22 cellular contexts compared by ENCODE assay signal in the genomic region with DNA sequence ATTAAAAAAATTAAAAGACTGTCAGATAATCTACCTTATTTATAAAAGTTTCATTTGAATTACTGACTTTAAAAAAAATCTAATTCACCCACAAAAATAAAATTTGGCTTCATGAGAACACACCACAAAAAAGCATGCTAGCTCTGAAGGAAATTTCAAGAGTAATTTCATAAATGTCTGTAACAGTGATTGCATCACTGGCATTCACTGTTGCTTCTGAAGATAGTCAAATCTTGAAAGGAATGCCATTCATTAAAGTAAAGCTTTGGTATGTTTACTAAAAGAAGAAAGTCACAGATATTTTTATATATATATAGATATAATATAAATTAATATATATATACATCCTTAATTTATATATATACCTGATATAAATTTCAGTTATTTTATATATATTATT. TPM values are rescaled to one million over a fixed set of nuclear protein-coding genes. Genes with fewer than 3 reads are reported as not detected.
DNase-seq lines count a peak whose midpoint lies in the region; ATAC-seq, FAIRE-seq and TF ChIP-seq lines count a peak whose summit lies in the region.
"Had no signal": no experiment of that assay in that cellular context is flagged by ENCODE, and none has a peak within 500 bp of the region (broad histone marks: within the 10 kb centered on the region; RNA-seq: fewer than 3 reads in every experiment).

No MANE protein-coding gene starts in this region.

- H3K79me2 ChIP-seq in HepG2 (ENCODE audit: insufficient read depth, low read length) = no peaks in the 10 kb centered on the region

- H3K27me3 ChIP-seq in HepG2 (ENCODE audit: control insufficient read depth in 1 of 2, insufficient read depth in 2 of 2, low read length in 2 of 2) = no peaks in the 10 kb centered on the region
- H3K27me3 ChIP-seq in right lobe of liver = no peaks in the 10 kb centered on the region
- H3K27me3 ChIP-seq in adipocyte (replicated peaks; ENCODE audit: control insufficient read depth, insufficient read depth, low read length) = no peaks in the 10 kb centered on the region
- H3K27me3 ChIP-seq: SJSA1 had no signal

- TF ChIP-seq POLR2A in HepG2 (IDR thresholded peaks at IDR 0.05; ENCODE audit: insufficient read depth in 1 of 2, low read depth in 2 of 2, low read length in 2 of 2) = no peak
- TF ChIP-seq POLR2A in right lobe of liver (IDR thresholded peaks at IDR 0.05) = no peak

- in situ Hi-C loops in HepG2 (cut with HindIII; ENCODE audit: extremely low pct_ligation_motif_present, low pct_unique_long_range_greater_than_20kb) = no loop called here

- TF ChIP-seq EP300 in HepG2 (IDR thresholded peaks at IDR 0.05; ENCODE audit: low read depth in 2 of 2, low read length in 2 of 2) (no peak), HepG2 (CRISPR knock-in tag; IDR thresholded peaks at IDR 0.05; ENCODE audit: borderline replicate concordance) (no peak)

- H3K4me1 ChIP-seq in HepG2 (ENCODE audit: insufficient read depth, low read length) (no peaks in the 10 kb centered on the region), right lobe of liver (peaks cover 0 to 20% (median 6%) of the 10 kb centered on the region in 4 donors), adipocyte (ENCODE audit: control insufficient read depth, insufficient read depth, low read length) (peaks cover 18% of the 10 kb centered on the region)
- H3K4me1 ChIP-seq: HAP-1 had no signal

- no peak for TF ChIP-seq RAD21 in HepG2 (CRISPR knock-in tag; IDR thresholded peaks at IDR 0.05)

- intact Hi-C loops in HepG2 (cut with micrococcal nuclease; ENCODE audit: unreplicated experiment) (no loop called here), right lobe of liver (cut with DNase I) (no loop called here)

- H3K9me3 ChIP-seq in HepG2 (ENCODE audit: low read length) (no peaks in the 10 kb centered on the region), right lobe of liver (no peaks in the 10 kb centered on the region), adipocyte (ENCODE audit: control insufficient read depth, low read length) (no peaks in the 10 kb centered on the region)
- H3K9me3 ChIP-seq: HAP-1, SJSA1 had no signal

- H3K4me3 ChIP-seq in HepG2 (replicated peaks in 1 of 3; ENCODE audit: insufficient read depth in 1 of 3, low read depth in 2 of 3, low read length in 3 of 3) (no peak overlapping the region), right lobe of liver (no peak overlapping the region), adipocyte (ENCODE audit: low read length) (no peak overlapping the region), fibroblast of pulmonary artery (replicated peaks; ENCODE audit: low read depth, low read length) (no peak overlapping the region)
- H3K4me3 ChIP-seq: HAP-1, SJSA1 had no signal

- ATAC-seq in HepG2 (no peak), right lobe of liver (no peak), GM18861 (IDR thresholded peaks at IDR 0.05; ENCODE audit: unreplicated experiment) (no peak)
- ATAC-seq: Right ventricle myocardium inferior had no signal

- no TSS peak for BruUV-seq in HepG2 (replicated peaks; lab: Mats Ljungman, UMichigan)

- no peak for FAIRE-seq in HepG2 (lab: Jason Lieb, UNC)

- POLR2A ChIA-PET in HepG2 (lab: Yijun Ruan, JAX) = no interaction called here

- H3K9ac ChIP-seq in HepG2 (ENCODE audit: insufficient read depth, low read depth, low read length) = no peak overlapping the region
- no peak overlapping the region for H3K9ac ChIP-seq in adipocyte (ENCODE audit: low read length)

- H4K20me1 ChIP-seq in HepG2 (ENCODE audit: insufficient read depth, low read length) = no peaks in the 10 kb centered on the region

- CTCF ChIA-PET in HepG2 (lab: Yijun Ruan, JAX; ENCODE audit: low intra/inter-chr PET ratio, low total read pairs) = no interaction called here

- no peak overlapping the region for H3K4me2 ChIP-seq in HepG2 (ENCODE audit: low read depth, low read length)

- H3K27ac ChIP-seq in HepG2 (ENCODE audit: extremely low read length, insufficient read depth, low read length) (no peak overlapping the region), right lobe of liver (no peak overlapping the region)
- H3K27ac ChIP-seq: C4-2B, SJSA1 had no signal

- H3K36me3 ChIP-seq in HepG2 (replicated peaks in 1 of 2; ENCODE audit: control insufficient read depth in 1 of 2, insufficient read depth in 2 of 2, low read length in 2 of 2) = peaks cover 7 to 54% of the 10 kb centered on the region in 2 experiments
- peaks cover 0 to 73% (median 36%) of the 10 kb centered on the region in 4 donors for H3K36me3 ChIP-seq in right lobe of liver
- H3K36me3 ChIP-seq in adipocyte (ENCODE audit: control insufficient read depth, insufficient read depth, low read length, severe bottlenecking) = peaks cover 66% of the 10 kb centered on the region

- no peak for TF ChIP-seq CTCF in HepG2 (CRISPR knock-in tag; IDR thresholded peaks at IDR 0.05)
- TF ChIP-seq CTCF in right lobe of liver (IDR thresholded peaks at IDR 0.05) = no peak
- no peak for TF ChIP-seq CTCF in fibroblast of pulmonary artery (IDR thresholded peaks at IDR 0.05; ENCODE audit: low read length, missing control alignments)

- no peak overlapping the region for H2AFZ ChIP-seq in HepG2 (ENCODE audit: low read length)

- DNase-seq in HepG2 (ENCODE audit: low spot score) (no peak), right lobe of liver (no peak), adipocyte (ENCODE audit: low read depth) (peak; percentile 72), fibroblast of pulmonary artery (ENCODE audit: low read depth) (peak; percentile 60), NCI-H345 treated with DMSO at 0.1 percent for 48 hours (lab: John Stamatoyannopoulos, UW; ENCODE audit: unreplicated experiment) (no peak), DMS153 (lab: John Stamatoyannopoulos, UW) (no peak)
- no peak for DNase-seq in activated effector memory CD4-positive, alpha-beta T cell treated with Interleukin-2 at 50 U/mL for 16 hours
- DNase-seq: 8988T; Calu3; CD8-positive, alpha-beta memory T cell; EL; NCI-H1105; NCI-H1694; NCI-H2171; NCI-H446; NCI-H526; SW 1271 had no signal

RNA-seq across cellular contexts. Expression of gene NADK2, which starts 43.4 kb away (rescaled TPM):
- total RNA-seq in HepG2 (2016; rRNA removed; fragmentation: Illumina TruSeq; extraction: Trizol) (71.4 and 94.9 TPM in 2 replicates), right lobe of liver (100 to 1,000 TPM; 102 to 253 (median 142) TPM)
- 16.2 and 22.5 TPM in 2 replicates for total RNA-seq in HepG2 (2016; cell fraction: cytosol; rRNA removed; fragmentation: Illumina TruSeq; extraction: Trizol; ENCODE audit: low read depth)
- total RNA-seq in HepG2 (2016; cell fraction: insoluble cytoplasmic fraction; rRNA removed; fragmentation: Illumina TruSeq; extraction: Trizol) = 66.3 and 99.8 TPM in 2 replicates
- total RNA-seq in HepG2 (2016; cell fraction: membrane; rRNA removed; fragmentation: Illumina TruSeq; extraction: Trizol) = 39.1 and 45.5 TPM in 2 replicates
- total RNA-seq in HepG2 (2016; cell fraction: nucleus; rRNA removed; fragmentation: Illumina TruSeq; extraction: Trizol) = 36.8 and 39.2 TPM in 2 replicates
- 13.9 and 14.6 TPM in 2 replicates for polyA plus RNA-seq in HepG2 (2011; rRNA removed)
- polyA plus RNA-seq in HepG2 (2011; cell fraction: cytosol; rRNA removed) = 6.9 and 10.4 TPM in 2 replicates
- 5.7 and 12.0 TPM in 2 replicates for polyA plus RNA-seq in HepG2 (2011; cell fraction: nucleus; rRNA removed)
- polyA plus RNA-seq in HepG2 (2012) = 28.2 and 41.4 TPM in 2 replicates
- polyA plus RNA-seq in HepG2 (2016; cell fraction: cytosol; fragmentation: Illumina TruSeq; extraction: Trizol; ENCODE audit: low read depth) = 11.5 and 11.7 TPM in 2 replicates
- 63.7 and 67.5 TPM in 2 replicates for polyA plus RNA-seq in HepG2 (2016; cell fraction: insoluble cytoplasmic fraction; fragmentation: Illumina TruSeq; extraction: Trizol; ENCODE audit: low read depth)
- polyA plus RNA-seq in HepG2 (2016; cell fraction: membrane; fragmentation: Illumina TruSeq; extraction: Trizol; ENCODE audit: low read depth) = 21.2 and 22.8 TPM in 2 replicates
- polyA plus RNA-seq in HepG2 (2016; cell fraction: nucleus; fragmentation: Illumina TruSeq; extraction: Trizol; ENCODE audit: insufficient read depth, low read depth) = 67.8 and 71.3 TPM in 2 replicates
- 15.0 and 26.4 TPM in 2 replicates for polyA minus RNA-seq in HepG2 (2011; rRNA and poly(A)+ RNA removed; ENCODE audit: low replicate concordance)
- polyA minus RNA-seq in HepG2 (2011; cell fraction: cytosol; rRNA and poly(A)+ RNA removed) = 20.1 and 29.7 TPM in 2 replicates
- 14.9 and 16.9 TPM in 2 replicates for polyA minus RNA-seq in HepG2 (2011; cell fraction: nucleus; rRNA and poly(A)+ RNA removed)

RNA-seq across cellular contexts. Expression of gene SKP2, which starts 46.4 kb away (rescaled TPM):
- total RNA-seq in HepG2 (2016; rRNA removed; fragmentation: Illumina TruSeq; extraction: Trizol) (84.1 and 121 TPM in 2 replicates), right lobe of liver (10 to 100 TPM; 11.8 to 25.0 (median 17.3) TPM)
- total RNA-seq in HepG2 (2016; cell fraction: cytosol; rRNA removed; fragmentation: Illumina TruSeq; extraction: Trizol; ENCODE audit: low read depth) = 34.3 and 35.7 TPM in 2 replicates
- 83.8 and 119 TPM in 2 replicates for total RNA-seq in HepG2 (2016; cell fraction: insoluble cytoplasmic fraction; rRNA removed; fragmentation: Illumina TruSeq; extraction: Trizol)
- 103 and 105 TPM in 2 replicates for total RNA-seq in HepG2 (2016; cell fraction: membrane; rRNA removed; fragmentation: Illumina TruSeq; extraction: Trizol)
- total RNA-seq in HepG2 (2016; cell fraction: nucleus; rRNA removed; fragmentation: Illumina TruSeq; extraction: Trizol) = 51.9 and 54.0 TPM in 2 replicates
- 24.7 and 29.6 TPM in 2 replicates for polyA plus RNA-seq in HepG2 (2011; rRNA removed)
- 20.2 and 23.0 TPM in 2 replicates for polyA plus RNA-seq in HepG2 (2011; cell fraction: cytosol; rRNA removed)
- 19.4 and 21.5 TPM in 2 replicates for polyA plus RNA-seq in HepG2 (2011; cell fraction: nucleus; rRNA removed)
- 16.6 and 29.1 TPM in 2 replicates for polyA plus RNA-seq in HepG2 (2012)
- 24.9 and 29.5 TPM in 2 replicates for polyA plus RNA-seq in HepG2 (2016; cell fraction: cytosol; fragmentation: Illumina TruSeq; extraction: Trizol; ENCODE audit: low read depth)
- polyA plus RNA-seq in HepG2 (2016; cell fraction: insoluble cytoplasmic fraction; fragmentation: Illumina TruSeq; extraction: Trizol; ENCODE audit: low read depth) = 84.4 and 87.1 TPM in 2 replicates
- 49.9 and 54.3 TPM in 2 replicates for polyA plus RNA-seq in HepG2 (2016; cell fraction: membrane; fragmentation: Illumina TruSeq; extraction: Trizol; ENCODE audit: low read depth)
- 55.5 and 56.1 TPM in 2 replicates for polyA plus RNA-seq in HepG2 (2016; cell fraction: nucleus; fragmentation: Illumina TruSeq; extraction: Trizol; ENCODE audit: insufficient read depth, low read depth)
- 46.3 and 180 TPM in 2 replicates for polyA minus RNA-seq in HepG2 (2011; rRNA and poly(A)+ RNA removed; ENCODE audit: low replicate concordance)
- polyA minus RNA-seq in HepG2 (2011; cell fraction: cytosol; rRNA and poly(A)+ RNA removed) = 23.5 and 24.9 TPM in 2 replicates
- 30.7 and 31.5 TPM in 2 replicates for polyA minus RNA-seq in HepG2 (2011; cell fraction: nucleus; rRNA and poly(A)+ RNA removed)

RNA-seq across cellular contexts. Expression of gene LMBRD2, which starts 46.6 kb away (rescaled TPM):
- total RNA-seq in HepG2 (2016; rRNA removed; fragmentation: Illumina TruSeq; extraction: Trizol) = 1.8 and 4.7 TPM in 2 replicates
- total RNA-seq in HepG2 (2016; cell fraction: cytosol; rRNA removed; fragmentation: Illumina TruSeq; extraction: Trizol; ENCODE audit: low read depth) = 0.51 and 0.88 TPM in 2 replicates
- 1.9 and 2.6 TPM in 2 replicates for total RNA-seq in HepG2 (2016; cell fraction: insoluble cytoplasmic fraction; rRNA removed; fragmentation: Illumina TruSeq; extraction: Trizol)
- 0.83 and 1.1 TPM in 2 replicates for total RNA-seq in HepG2 (2016; cell fraction: membrane; rRNA removed; fragmentation: Illumina TruSeq; extraction: Trizol)
- 6.0 and 7.7 TPM in 2 replicates for total RNA-seq in HepG2 (2016; cell fraction: nucleus; rRNA removed; fragmentation: Illumina TruSeq; extraction: Trizol)
- 2.0 TPM in 2 replicates for polyA plus RNA-seq in HepG2 (2011; rRNA removed)
- polyA plus RNA-seq in HepG2 (2011; cell fraction: cytosol; rRNA removed) = 0.43 and 0.82 TPM in 2 replicates
- polyA plus RNA-seq in HepG2 (2011; cell fraction: nucleus; rRNA removed) = 2.0 and 2.2 TPM in 2 replicates
- polyA plus RNA-seq in HepG2 (2012) = 2.1 and 2.8 TPM in 2 replicates
- 0.12 and 0.41 TPM in 2 replicates for polyA plus RNA-seq in HepG2 (2016; cell fraction: cytosol; fragmentation: Illumina TruSeq; extraction: Trizol; ENCODE audit: low read depth)
- 1.1 and 1.2 TPM in 2 replicates for polyA plus RNA-seq in HepG2 (2016; cell fraction: insoluble cytoplasmic fraction; fragmentation: Illumina TruSeq; extraction: Trizol; ENCODE audit: low read depth)
- polyA plus RNA-seq in HepG2 (2016; cell fraction: membrane; fragmentation: Illumina TruSeq; extraction: Trizol; ENCODE audit: low read depth) = 0.27 and 0.40 TPM in 2 replicates
- 4.2 and 5.2 TPM in 2 replicates for polyA plus RNA-seq in HepG2 (2016; cell fraction: nucleus; fragmentation: Illumina TruSeq; extraction: Trizol; ENCODE audit: insufficient read depth, low read depth)
- 3.3 and 13.6 TPM in 2 replicates for polyA minus RNA-seq in HepG2 (2011; rRNA and poly(A)+ RNA removed; ENCODE audit: low replicate concordance)
- polyA minus RNA-seq in HepG2 (2011; cell fraction: cytosol; rRNA and poly(A)+ RNA removed) = 2.8 and 4.0 TPM in 2 replicates
- 6.8 and 9.4 TPM in 2 replicates for polyA minus RNA-seq in HepG2 (2011; cell fraction: nucleus; rRNA and poly(A)+ RNA removed)
- 10 to 100 TPM in 5 of 6 experiments, 1 to 10 TPM in 1; 8.0 to 13.0 (median 10.5) TPM for total RNA-seq in right lobe of liver

Comparison
In these comparisons a context has a peak if more than half of its experiments do, and no peak if none do; other contexts are left out.
1. DNase-seq: peak in adipocyte (single experiment) and fibroblast of pulmonary artery (single experiment); none in HepG2 (single experiment), right lobe of liver (0 of 3), activated effector memory CD4-positive, alpha-beta T cell treated with Interleukin-2 at 50 U/mL for 16 hours (single experiment), NCI-H345 treated with DMSO at 0.1 percent for 48 hours (single experiment) and DMS153 (single experiment).